In the genomic region with DNA sequence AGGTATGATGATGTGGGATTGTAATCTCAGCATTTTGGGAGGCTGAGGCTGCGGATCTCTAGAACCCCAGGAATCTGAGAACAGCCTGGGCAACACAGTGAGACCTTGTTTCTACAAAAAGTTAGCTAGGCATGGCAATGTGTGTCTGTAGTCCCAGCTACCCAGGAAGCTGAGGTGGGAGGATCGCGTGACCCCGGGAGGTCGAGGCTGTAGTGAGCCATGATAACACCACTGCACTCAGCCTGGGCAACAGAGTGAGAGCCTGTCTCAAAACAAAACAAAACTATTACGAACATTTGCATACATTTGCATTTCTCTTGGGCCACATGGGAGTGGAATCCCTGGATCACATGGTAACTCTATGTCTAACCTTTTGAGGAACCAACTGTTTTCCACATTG, we compare ENCODE assay signal across 1 cellular context.
TF ChIP-seq lines count a peak whose summit lies in the region.

No MANE protein-coding gene starts in this region.

TF ChIP-seq in neural cell, 6 proteins besides CTCF, POLR2A, EP300 and RAD21:
- TF ChIP-seq REST (IDR thresholded peaks at IDR 0.05; ENCODE audit: borderline replicate concordance) (no peak), EZH2 (IDR thresholded peaks at IDR 0.05; ENCODE audit: borderline replicate concordance, insufficient read depth, low read length, poor library complexity, severe bottlenecking) (no peak), SMC3 (conservative IDR thresholded peaks at IDR 0.05; ENCODE audit: poor library complexity) (no peak)
